In genomic region chrX:66919280-66919832, GRCh38 we compare ENCODE assay signal across 1 cellular context.
A peak's percentile ranks its signal among the peaks of the same experiment; 100 is the strongest.
TF ChIP-seq lines count a peak whose summit lies in the region.

No MANE protein-coding gene starts in this region.

TF ChIP-seq in HEK293, 187 proteins besides CTCF, POLR2A, EP300 and RAD21 (continued from another document):
- TF ChIP-seq TCF7L2 (IDR thresholded peaks at IDR 0.05; ENCODE audit: borderline replicate concordance, low read depth, low read length) (peak; percentile 94), GLI2 (tag by site-specific recombination; IDR thresholded peaks at IDR 0.05; ENCODE audit: borderline replicate concordance, low read depth) (peak; percentile 85), ZNF184 (tag by site-specific recombination; IDR thresholded peaks at IDR 0.05) (peak; percentile 24; the same call in 1 of the 2 replicates), ZSCAN30 (tag by site-specific recombination; IDR thresholded peaks at IDR 0.05) (peak; percentile 69; the same call in 1 of the 2 replicates), HIC1 (tag by site-specific recombination; IDR thresholded peaks at IDR 0.05) (peak; percentile 87), BCL6B (tag by site-specific recombination; IDR thresholded peaks at IDR 0.05) (no peak), ZNF394 (tag by site-specific recombination; IDR thresholded peaks at IDR 0.05; ENCODE audit: borderline replicate concordance) (peak; percentile 63; the same call in 1 of the 2 replicates), ZNF596 (tag by site-specific recombination; IDR thresholded peaks at IDR 0.05) (peak; percentile 6; the same call in 1 of the 2 replicates), ZNF555 (tag by site-specific recombination; conservative IDR thresholded peaks at IDR 0.05) (no peak), IKZF3 (tag by site-specific recombination; IDR thresholded peaks at IDR 0.05) (peak; percentile 54; the same call in 1 of the 2 replicates), KLF7 (tag by site-specific recombination; IDR thresholded peaks at IDR 0.05; ENCODE audit: borderline replicate concordance) (no peak), ZNF549 (tag by site-specific recombination; IDR thresholded peaks at IDR 0.05) (no peak), ZNF830 (tag by site-specific recombination; IDR thresholded peaks at IDR 0.05; ENCODE audit: low read depth) (no peak), ZNF776 (tag by site-specific recombination; IDR thresholded peaks at IDR 0.05; ENCODE audit: borderline replicate concordance) (no peak), ZBTB20 (tag by site-specific recombination; IDR thresholded peaks at IDR 0.05) (no peak), ZNF391 (tag by site-specific recombination; IDR thresholded peaks at IDR 0.05; ENCODE audit: borderline replicate concordance, low read depth) (0 out of 2 replicates have a peak, but pooled peaks have one; percentile 78), ZNF843 (tag by site-specific recombination; IDR thresholded peaks at IDR 0.05) (peak; percentile 98), ZNF2 (tag by site-specific recombination; IDR thresholded peaks at IDR 0.05) (0 out of 2 replicates have a peak, but pooled peaks have one; percentile 19), ZNF777 (tag by site-specific recombination; IDR thresholded peaks at IDR 0.05; ENCODE audit: borderline replicate concordance) (no peak), ZFP69B (tag by site-specific recombination; IDR thresholded peaks at IDR 0.05) (peak; percentile 34; the same call in 1 of the 2 replicates), ZNF747 (tag by site-specific recombination; IDR thresholded peaks at IDR 0.05) (no peak), PRDM6 (tag by site-specific recombination; IDR thresholded peaks at IDR 0.05) (peak; percentile 96), SP7 (tag by site-specific recombination; IDR thresholded peaks at IDR 0.05) (peak; percentile 85), ZNF335 (tag by site-specific recombination; conservative IDR thresholded peaks at IDR 0.05) (peak; percentile 39; the same call in 1 of the 2 replicates), ZNF76 (tag by site-specific recombination; IDR thresholded peaks at IDR 0.05; ENCODE audit: borderline replicate concordance, low read depth) (peak; percentile 45; the same call in 1 of the 2 replicates), PRDM4 (tag by site-specific recombination; IDR thresholded peaks at IDR 0.05) (peak; percentile 86), GLIS1 (tag by site-specific recombination; IDR thresholded peaks at IDR 0.05) (no peak), ZNF768 (tag by site-specific recombination; IDR thresholded peaks at IDR 0.05) (no peak), ZNF341 (tag by site-specific recombination; IDR thresholded peaks at IDR 0.05; ENCODE audit: low read depth) (peak; percentile 27; the same call in 1 of the 2 replicates)
